ENCODE assay signal across 2 cellular contexts in the genomic region with DNA sequence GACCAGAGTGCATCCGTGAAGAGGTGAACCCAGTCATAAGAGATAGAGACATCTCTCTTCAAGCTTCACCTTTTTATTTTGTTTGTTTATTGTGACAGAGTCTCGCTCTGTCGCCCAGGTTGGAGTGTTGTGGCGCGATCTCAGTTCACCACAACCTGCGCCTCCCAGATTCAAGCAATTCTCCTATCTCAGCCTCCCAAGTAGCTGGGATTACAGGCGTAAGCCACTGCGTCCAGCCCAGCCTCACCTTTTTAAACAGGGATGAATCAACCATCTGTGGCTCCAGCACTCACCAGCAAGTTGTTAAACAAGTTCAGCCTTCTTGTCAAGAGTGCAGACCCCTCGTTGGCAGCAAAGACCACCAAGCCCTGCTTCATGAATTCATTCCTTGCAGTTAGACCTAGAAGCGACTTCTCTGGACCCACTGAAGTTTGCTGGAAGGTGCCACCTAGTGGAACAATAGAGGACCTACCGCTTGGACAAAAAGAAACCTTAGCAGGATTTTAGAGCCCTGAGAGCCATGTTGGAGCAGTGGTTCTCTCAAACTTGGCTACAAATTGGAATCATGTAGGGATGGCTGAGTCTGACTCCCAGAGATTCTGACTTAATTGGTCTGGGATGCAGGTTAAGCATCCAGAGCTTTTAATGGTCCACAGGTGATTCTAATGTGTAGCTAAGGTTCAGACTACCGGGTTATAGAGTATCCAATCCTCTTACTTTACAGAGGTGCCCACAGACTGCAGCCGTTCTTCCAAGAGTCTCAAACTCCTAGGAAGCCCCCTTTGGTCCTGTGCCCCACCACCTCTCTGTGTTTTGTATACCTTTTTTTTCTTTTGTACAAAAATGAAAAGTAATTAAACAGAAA.
TF ChIP-seq lines count a peak whose summit lies in the region.

No MANE protein-coding gene starts in this region.

TF ChIP-seq in HCT116, 20 proteins besides CTCF, POLR2A, EP300 and RAD21:
- TF ChIP-seq EZH2phosphoT487 (IDR thresholded peaks at IDR 0.05; ENCODE audit: borderline replicate concordance) (no peak), JUND (IDR thresholded peaks at IDR 0.05) (no peak), YY1 (IDR thresholded peaks at IDR 0.05; ENCODE audit: extremely low read depth, insufficient replicate concordance, low read depth, low read length) (peak; percentile 20), TCF7L2 (IDR thresholded peaks at IDR 0.05; ENCODE audit: borderline replicate concordance, extremely low read depth, insufficient read depth, insufficient read length) (no peak)

TF ChIP-seq in HepG2, 621 proteins besides CTCF, POLR2A, EP300 and RAD21:
- TF ChIP-seq ZNF234 (CRISPR knock-in tag; conservative IDR thresholded peaks at IDR 0.05) (no peak), TEAD3 (CRISPR knock-in tag; optimal IDR thresholded peaks at IDR 0.05; ENCODE audit: borderline replicate concordance) (peak; percentile 15), KLF6 (CRISPR knock-in tag; IDR thresholded peaks at IDR 0.05) (no peak), ZFAT (CRISPR knock-in tag; conservative IDR thresholded peaks at IDR 0.05) (no peak), SP1 (IDR thresholded peaks at IDR 0.05) (no peak), SP1 (CRISPR knock-in tag; IDR thresholded peaks at IDR 0.05) (no peak), MTF1 (CRISPR knock-in tag; IDR thresholded peaks at IDR 0.05) (no peak), SMC3 (IDR thresholded peaks at IDR 0.05; ENCODE audit: low read length) (peak; percentile 85), KAT2B (IDR thresholded peaks at IDR 0.05; ENCODE audit: borderline replicate concordance, low read depth, low read length) (no peak), ZNF563 (CRISPR knock-in tag; IDR thresholded peaks at IDR 0.05) (no peak), KLF16 (CRISPR knock-in tag; IDR thresholded peaks at IDR 0.05) (0 out of 4 replicates have a peak, but pooled peaks of 1 of the 2 experiments have one; percentile 22), TMF1 (CRISPR knock-in tag; IDR thresholded peaks at IDR 0.05; ENCODE audit: low read depth) (no peak), PHF21A (CRISPR knock-in tag; IDR thresholded peaks at IDR 0.05) (no peak), YEATS4 (CRISPR knock-in tag; IDR thresholded peaks at IDR 0.05; ENCODE audit: borderline replicate concordance) (no peak), ARNTL (CRISPR knock-in tag; IDR thresholded peaks at IDR 0.05) (no peak), ZNF253 (CRISPR knock-in tag; IDR thresholded peaks at IDR 0.05; ENCODE audit: borderline replicate concordance) (no peak), PRPF4 (IDR thresholded peaks at IDR 0.05; ENCODE audit: low read depth, low read length, poor library complexity, severe bottlenecking) (no peak), ZFP36L1 (CRISPR knock-in tag; IDR thresholded peaks at IDR 0.05) (no peak), STAG1 (CRISPR knock-in tag; IDR thresholded peaks at IDR 0.05) (peak; percentile 64), ZNF543 (CRISPR knock-in tag; IDR thresholded peaks at IDR 0.05) (no peak), POLR2G (IDR thresholded peaks at IDR 0.05; ENCODE audit: low read depth, low read length) (no peak), XRCC5 (optimal IDR thresholded peaks at IDR 0.05; ENCODE audit: low read length) (peak; percentile 43), RARA (CRISPR knock-in tag; IDR thresholded peaks at IDR 0.05) (no peak)
- TF ChIP-seq, protein P1, sequence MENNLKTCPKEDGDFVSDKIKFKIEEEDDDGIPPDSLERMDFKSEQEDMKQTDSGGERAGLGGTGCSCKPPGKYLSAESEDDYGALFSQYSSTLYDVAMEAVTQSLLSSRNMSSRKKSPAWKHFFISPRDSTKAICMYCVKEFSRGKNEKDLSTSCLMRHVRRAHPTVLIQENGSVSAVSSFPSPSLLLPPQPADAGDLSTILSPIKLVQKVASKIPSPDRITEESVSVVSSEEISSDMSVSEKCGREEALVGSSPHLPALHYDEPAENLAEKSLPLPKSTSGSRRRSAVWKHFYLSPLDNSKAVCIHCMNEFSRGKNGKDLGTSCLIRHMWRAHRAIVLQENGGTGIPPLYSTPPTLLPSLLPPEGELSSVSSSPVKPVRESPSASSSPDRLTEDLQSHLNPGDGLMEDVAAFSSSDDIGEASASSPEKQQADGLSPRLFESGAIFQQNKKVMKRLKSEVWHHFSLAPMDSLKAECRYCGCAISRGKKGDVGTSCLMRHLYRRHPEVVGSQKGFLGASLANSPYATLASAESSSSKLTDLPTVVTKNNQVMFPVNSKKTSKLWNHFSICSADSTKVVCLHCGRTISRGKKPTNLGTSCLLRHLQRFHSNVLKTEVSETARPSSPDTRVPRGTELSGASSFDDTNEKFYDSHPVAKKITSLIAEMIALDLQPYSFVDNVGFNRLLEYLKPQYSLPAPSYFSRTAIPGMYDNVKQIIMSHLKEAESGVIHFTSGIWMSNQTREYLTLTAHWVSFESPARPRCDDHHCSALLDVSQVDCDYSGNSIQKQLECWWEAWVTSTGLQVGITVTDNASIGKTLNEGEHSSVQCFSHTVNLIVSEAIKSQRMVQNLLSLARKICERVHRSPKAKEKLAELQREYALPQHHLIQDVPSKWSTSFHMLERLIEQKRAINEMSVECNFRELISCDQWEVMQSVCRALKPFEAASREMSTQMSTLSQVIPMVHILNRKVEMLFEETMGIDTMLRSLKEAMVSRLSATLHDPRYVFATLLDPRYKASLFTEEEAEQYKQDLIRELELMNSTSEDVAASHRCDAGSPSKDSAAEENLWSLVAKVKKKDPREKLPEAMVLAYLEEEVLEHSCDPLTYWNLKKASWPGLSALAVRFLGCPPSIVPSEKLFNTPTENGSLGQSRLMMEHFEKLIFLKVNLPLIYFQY (CRISPR knock-in tag; IDR thresholded peaks at IDR 0.05; ENCODE audit: borderline replicate concordance): no peak
- TF ChIP-seq, protein P2, sequence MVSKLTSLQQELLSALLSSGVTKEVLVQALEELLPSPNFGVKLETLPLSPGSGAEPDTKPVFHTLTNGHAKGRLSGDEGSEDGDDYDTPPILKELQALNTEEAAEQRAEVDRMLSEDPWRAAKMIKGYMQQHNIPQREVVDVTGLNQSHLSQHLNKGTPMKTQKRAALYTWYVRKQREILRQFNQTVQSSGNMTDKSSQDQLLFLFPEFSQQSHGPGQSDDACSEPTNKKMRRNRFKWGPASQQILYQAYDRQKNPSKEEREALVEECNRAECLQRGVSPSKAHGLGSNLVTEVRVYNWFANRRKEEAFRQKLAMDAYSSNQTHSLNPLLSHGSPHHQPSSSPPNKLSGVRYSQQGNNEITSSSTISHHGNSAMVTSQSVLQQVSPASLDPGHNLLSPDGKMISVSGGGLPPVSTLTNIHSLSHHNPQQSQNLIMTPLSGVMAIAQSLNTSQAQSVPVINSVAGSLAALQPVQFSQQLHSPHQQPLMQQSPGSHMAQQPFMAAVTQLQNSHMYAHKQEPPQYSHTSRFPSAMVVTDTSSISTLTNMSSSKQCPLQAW (CRISPR knock-in tag; IDR thresholded peaks at IDR 0.05): 0 out of 2 replicates have a peak, but pooled peaks have one; percentile 22
- TF ChIP-seq, protein P3, sequence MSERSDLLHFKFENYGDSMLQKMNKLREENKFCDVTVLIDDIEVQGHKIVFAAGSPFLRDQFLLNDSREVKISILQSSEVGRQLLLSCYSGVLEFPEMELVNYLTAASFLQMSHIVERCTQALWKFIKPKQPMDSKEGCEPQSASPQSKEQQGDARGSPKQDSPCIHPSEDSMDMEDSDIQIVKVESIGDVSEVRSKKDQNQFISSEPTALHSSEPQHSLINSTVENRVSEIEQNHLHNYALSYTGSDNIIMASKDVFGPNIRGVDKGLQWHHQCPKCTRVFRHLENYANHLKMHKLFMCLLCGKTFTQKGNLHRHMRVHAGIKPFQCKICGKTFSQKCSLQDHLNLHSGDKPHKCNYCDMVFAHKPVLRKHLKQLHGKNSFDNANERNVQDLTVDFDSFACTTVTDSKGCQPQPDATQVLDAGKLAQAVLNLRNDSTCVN (CRISPR knock-in tag; IDR thresholded peaks at IDR 0.05; ENCODE audit: borderline replicate concordance): no peak
- TF ChIP-seq, protein P4, sequence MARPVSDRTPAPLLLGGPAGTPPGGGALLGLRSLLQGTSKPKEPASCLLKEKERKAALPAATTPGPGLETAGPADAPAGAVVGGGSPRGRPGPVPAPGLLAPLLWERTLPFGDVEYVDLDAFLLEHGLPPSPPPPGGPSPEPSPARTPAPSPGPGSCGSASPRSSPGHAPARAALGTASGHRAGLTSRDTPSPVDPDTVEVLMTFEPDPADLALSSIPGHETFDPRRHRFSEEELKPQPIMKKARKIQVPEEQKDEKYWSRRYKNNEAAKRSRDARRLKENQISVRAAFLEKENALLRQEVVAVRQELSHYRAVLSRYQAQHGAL (CRISPR knock-in tag; IDR thresholded peaks at IDR 0.05; ENCODE audit: not compliant biosample characterization): no peak
- TF ChIP-seq, protein P5, sequence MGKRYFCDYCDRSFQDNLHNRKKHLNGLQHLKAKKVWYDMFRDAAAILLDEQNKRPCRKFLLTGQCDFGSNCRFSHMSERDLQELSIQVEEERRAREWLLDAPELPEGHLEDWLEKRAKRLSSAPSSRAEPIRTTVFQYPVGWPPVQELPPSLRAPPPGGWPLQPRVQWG (CRISPR knock-in tag; IDR thresholded peaks at IDR 0.05; ENCODE audit: borderline replicate concordance, low read depth): no peak
- TF ChIP-seq, protein P6, sequence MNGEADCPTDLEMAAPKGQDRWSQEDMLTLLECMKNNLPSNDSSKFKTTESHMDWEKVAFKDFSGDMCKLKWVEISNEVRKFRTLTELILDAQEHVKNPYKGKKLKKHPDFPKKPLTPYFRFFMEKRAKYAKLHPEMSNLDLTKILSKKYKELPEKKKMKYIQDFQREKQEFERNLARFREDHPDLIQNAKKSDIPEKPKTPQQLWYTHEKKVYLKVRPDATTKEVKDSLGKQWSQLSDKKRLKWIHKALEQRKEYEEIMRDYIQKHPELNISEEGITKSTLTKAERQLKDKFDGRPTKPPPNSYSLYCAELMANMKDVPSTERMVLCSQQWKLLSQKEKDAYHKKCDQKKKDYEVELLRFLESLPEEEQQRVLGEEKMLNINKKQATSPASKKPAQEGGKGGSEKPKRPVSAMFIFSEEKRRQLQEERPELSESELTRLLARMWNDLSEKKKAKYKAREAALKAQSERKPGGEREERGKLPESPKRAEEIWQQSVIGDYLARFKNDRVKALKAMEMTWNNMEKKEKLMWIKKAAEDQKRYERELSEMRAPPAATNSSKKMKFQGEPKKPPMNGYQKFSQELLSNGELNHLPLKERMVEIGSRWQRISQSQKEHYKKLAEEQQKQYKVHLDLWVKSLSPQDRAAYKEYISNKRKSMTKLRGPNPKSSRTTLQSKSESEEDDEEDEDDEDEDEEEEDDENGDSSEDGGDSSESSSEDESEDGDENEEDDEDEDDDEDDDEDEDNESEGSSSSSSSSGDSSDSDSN (CRISPR knock-in tag; IDR thresholded peaks at IDR 0.05): no peak
TF ChIP-seq in HepG2: peak in this region for 6.
